In genomic region chr10:100562806-100563293, GRCh38 we compare ENCODE assay signal across 1 cellular context.
TF ChIP-seq lines count a peak whose summit lies in the region.

No MANE protein-coding gene starts in this region.

TF ChIP-seq in HEK293, 187 proteins besides CTCF, POLR2A, EP300 and RAD21 (continued from another document):
- TF ChIP-seq, protein P1, sequence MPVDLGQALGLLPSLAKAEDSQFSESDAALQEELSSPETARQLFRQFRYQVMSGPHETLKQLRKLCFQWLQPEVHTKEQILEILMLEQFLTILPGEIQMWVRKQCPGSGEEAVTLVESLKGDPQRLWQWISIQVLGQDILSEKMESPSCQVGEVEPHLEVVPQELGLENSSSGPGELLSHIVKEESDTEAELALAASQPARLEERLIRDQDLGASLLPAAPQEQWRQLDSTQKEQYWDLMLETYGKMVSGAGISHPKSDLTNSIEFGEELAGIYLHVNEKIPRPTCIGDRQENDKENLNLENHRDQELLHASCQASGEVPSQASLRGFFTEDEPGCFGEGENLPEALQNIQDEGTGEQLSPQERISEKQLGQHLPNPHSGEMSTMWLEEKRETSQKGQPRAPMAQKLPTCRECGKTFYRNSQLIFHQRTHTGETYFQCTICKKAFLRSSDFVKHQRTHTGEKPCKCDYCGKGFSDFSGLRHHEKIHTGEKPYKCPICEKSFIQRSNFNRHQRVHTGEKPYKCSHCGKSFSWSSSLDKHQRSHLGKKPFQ (tag by site-specific recombination; IDR thresholded peaks at IDR 0.05), result no peak
- no peak for TF ChIP-seq ZNF48 (tag by site-specific recombination; IDR thresholded peaks at IDR 0.05)
- TF ChIP-seq ZNF830 (tag by site-specific recombination; IDR thresholded peaks at IDR 0.05; ENCODE audit: low read depth), result no peak
- TF ChIP-seq ZNF223 (tag by site-specific recombination; IDR thresholded peaks at IDR 0.05), result no peak
- TF ChIP-seq YY2 (tag by site-specific recombination; IDR thresholded peaks at IDR 0.05), result peak; percentile 94
- no peak for TF ChIP-seq OVOL3 (tag by site-specific recombination; IDR thresholded peaks at IDR 0.05)
- TF ChIP-seq, protein P2, sequence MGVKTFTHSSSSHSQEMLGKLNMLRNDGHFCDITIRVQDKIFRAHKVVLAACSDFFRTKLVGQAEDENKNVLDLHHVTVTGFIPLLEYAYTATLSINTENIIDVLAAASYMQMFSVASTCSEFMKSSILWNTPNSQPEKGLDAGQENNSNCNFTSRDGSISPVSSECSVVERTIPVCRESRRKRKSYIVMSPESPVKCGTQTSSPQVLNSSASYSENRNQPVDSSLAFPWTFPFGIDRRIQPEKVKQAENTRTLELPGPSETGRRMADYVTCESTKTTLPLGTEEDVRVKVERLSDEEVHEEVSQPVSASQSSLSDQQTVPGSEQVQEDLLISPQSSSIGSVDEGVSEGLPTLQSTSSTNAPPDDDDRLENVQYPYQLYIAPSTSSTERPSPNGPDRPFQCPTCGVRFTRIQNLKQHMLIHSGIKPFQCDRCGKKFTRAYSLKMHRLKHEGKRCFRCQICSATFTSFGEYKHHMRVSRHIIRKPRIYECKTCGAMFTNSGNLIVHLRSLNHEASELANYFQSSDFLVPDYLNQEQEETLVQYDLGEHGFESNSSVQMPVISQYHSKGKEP (tag by site-specific recombination; IDR thresholded peaks at IDR 0.05), result no peak
- no peak for TF ChIP-seq ZNF266 (tag by site-specific recombination; IDR thresholded peaks at IDR 0.05; ENCODE audit: low read depth)
- TF ChIP-seq ZNF2 (tag by site-specific recombination; IDR thresholded peaks at IDR 0.05), result no peak
- TF ChIP-seq ELK4 (IDR thresholded peaks at IDR 0.05; ENCODE audit: borderline replicate concordance, low read depth, low read length), result no peak
- TF ChIP-seq EGR2 (tag by site-specific recombination; IDR thresholded peaks at IDR 0.05; ENCODE audit: low read depth), result peak; percentile 94
- TF ChIP-seq KLF10 (tag by site-specific recombination; IDR thresholded peaks at IDR 0.05), result no peak
- no peak for TF ChIP-seq ZNF792 (tag by site-specific recombination; IDR thresholded peaks at IDR 0.05)
- TF ChIP-seq, protein P3, sequence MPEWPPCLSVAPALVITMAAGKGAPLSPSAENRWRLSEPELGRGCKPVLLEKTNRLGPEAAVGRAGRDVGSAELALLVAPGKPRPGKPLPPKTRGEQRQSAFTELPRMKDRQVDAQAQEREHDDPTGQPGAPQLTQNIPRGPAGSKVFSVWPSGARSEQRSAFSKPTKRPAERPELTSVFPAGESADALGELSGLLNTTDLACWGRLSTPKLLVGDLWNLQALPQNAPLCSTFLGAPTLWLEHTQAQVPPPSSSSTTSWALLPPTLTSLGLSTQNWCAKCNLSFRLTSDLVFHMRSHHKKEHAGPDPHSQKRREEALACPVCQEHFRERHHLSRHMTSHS (tag by site-specific recombination; IDR thresholded peaks at IDR 0.05), result no peak
- no peak for TF ChIP-seq ZNF621 (tag by site-specific recombination; IDR thresholded peaks at IDR 0.05)
- TF ChIP-seq, protein P4, sequence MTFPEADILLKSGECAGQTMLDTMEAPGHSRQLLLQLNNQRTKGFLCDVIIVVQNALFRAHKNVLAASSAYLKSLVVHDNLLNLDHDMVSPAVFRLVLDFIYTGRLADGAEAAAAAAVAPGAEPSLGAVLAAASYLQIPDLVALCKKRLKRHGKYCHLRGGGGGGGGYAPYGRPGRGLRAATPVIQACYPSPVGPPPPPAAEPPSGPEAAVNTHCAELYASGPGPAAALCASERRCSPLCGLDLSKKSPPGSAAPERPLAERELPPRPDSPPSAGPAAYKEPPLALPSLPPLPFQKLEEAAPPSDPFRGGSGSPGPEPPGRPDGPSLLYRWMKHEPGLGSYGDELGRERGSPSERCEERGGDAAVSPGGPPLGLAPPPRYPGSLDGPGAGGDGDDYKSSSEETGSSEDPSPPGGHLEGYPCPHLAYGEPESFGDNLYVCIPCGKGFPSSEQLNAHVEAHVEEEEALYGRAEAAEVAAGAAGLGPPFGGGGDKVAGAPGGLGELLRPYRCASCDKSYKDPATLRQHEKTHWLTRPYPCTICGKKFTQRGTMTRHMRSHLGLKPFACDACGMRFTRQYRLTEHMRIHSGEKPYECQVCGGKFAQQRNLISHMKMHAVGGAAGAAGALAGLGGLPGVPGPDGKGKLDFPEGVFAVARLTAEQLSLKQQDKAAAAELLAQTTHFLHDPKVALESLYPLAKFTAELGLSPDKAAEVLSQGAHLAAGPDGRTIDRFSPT (tag by site-specific recombination; IDR thresholded peaks at IDR 0.05), result no peak
- TF ChIP-seq ZNF837 (tag by site-specific recombination; IDR thresholded peaks at IDR 0.05), result no peak
- TF ChIP-seq PATZ1 (tag by site-specific recombination; IDR thresholded peaks at IDR 0.05), result peak; percentile 19; the same call in 1 of the 2 replicates
- no peak for TF ChIP-seq ZSCAN18 (tag by site-specific recombination; IDR thresholded peaks at IDR 0.05)
- no peak for TF ChIP-seq ZNF785 (tag by site-specific recombination; IDR thresholded peaks at IDR 0.05)
- TF ChIP-seq ZFHX2 (tag by site-specific recombination; conservative IDR thresholded peaks at IDR 0.05), result peak; percentile 87
- TF ChIP-seq ZNF510 (tag by site-specific recombination; IDR thresholded peaks at IDR 0.05; ENCODE audit: insufficient replicate concordance), result no peak
- TF ChIP-seq, protein P5, sequence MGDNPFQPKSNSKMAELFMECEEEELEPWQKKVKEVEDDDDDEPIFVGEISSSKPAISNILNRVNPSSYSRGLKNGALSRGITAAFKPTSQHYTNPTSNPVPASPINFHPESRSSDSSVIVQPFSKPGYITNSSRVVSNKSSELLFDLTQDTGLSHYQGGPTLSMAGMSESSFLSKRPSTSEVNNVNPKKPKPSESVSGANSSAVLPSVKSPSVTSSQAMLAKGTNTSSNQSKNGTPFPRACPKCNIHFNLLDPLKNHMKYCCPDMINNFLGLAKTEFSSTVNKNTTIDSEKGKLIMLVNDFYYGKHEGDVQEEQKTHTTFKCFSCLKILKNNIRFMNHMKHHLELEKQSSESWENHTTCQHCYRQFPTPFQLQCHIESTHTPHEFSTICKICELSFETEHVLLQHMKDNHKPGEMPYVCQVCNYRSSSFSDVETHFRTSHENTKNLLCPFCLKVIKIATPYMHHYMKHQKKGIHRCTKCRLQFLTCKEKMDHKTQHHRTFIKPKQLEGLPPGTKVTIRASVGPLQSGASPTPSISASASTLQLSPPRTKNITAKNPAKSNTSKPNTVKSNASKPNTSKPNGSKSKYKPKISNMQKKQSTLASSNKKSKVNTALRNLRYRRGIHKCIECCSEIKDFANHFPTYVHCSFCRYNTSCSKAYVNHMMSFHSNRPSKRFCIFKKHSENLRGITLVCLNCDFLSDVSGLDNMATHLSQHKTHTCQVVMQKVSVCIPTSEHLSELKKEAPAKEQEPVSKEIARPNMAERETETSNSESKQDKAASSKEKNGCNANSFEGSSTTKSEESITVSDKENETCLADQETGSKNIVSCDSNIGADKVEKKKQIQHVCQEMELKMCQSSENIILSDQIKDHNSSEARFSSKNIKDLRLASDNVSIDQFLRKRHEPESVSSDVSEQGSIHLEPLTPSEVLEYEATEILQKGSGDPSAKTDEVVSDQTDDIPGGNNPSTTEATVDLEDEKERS (tag by site-specific recombination; IDR thresholded peaks at IDR 0.05), result no peak
- no peak for TF ChIP-seq ZBTB8A (tag by site-specific recombination; IDR thresholded peaks at IDR 0.05)
- no peak for TF ChIP-seq ZNF24 (tag by site-specific recombination; IDR thresholded peaks at IDR 0.05)
- no peak for TF ChIP-seq ZNF768 (tag by site-specific recombination; IDR thresholded peaks at IDR 0.05)
- no peak for TF ChIP-seq GLI2 (tag by site-specific recombination; IDR thresholded peaks at IDR 0.05; ENCODE audit: borderline replicate concordance, low read depth)
- TF ChIP-seq ZNF302 (tag by site-specific recombination; IDR thresholded peaks at IDR 0.05; ENCODE audit: low read depth), result no peak
- no peak for TF ChIP-seq SALL2 (tag by site-specific recombination; IDR thresholded peaks at IDR 0.05; ENCODE audit: borderline replicate concordance)
- no peak for TF ChIP-seq ZNF157 (tag by site-specific recombination; IDR thresholded peaks at IDR 0.05)
- no peak for TF ChIP-seq ZNF677 (tag by site-specific recombination; IDR thresholded peaks at IDR 0.05)
- no peak for TF ChIP-seq KLF8 (tag by site-specific recombination; IDR thresholded peaks at IDR 0.05)
- TF ChIP-seq ZNF239 (tag by site-specific recombination; IDR thresholded peaks at IDR 0.05), result no peak
- TF ChIP-seq ZBTB48 (tag by site-specific recombination; IDR thresholded peaks at IDR 0.05), result no peak
- peak; percentile 1; the same call in 1 of the 2 replicates for TF ChIP-seq ZNF670 (tag by site-specific recombination; IDR thresholded peaks at IDR 0.05; ENCODE audit: low read depth)
- no peak for TF ChIP-seq MYNN (tag by site-specific recombination; IDR thresholded peaks at IDR 0.05; ENCODE audit: borderline replicate concordance)
- no peak for TF ChIP-seq OSR2 (tag by site-specific recombination; IDR thresholded peaks at IDR 0.05)
- TF ChIP-seq, protein P6, sequence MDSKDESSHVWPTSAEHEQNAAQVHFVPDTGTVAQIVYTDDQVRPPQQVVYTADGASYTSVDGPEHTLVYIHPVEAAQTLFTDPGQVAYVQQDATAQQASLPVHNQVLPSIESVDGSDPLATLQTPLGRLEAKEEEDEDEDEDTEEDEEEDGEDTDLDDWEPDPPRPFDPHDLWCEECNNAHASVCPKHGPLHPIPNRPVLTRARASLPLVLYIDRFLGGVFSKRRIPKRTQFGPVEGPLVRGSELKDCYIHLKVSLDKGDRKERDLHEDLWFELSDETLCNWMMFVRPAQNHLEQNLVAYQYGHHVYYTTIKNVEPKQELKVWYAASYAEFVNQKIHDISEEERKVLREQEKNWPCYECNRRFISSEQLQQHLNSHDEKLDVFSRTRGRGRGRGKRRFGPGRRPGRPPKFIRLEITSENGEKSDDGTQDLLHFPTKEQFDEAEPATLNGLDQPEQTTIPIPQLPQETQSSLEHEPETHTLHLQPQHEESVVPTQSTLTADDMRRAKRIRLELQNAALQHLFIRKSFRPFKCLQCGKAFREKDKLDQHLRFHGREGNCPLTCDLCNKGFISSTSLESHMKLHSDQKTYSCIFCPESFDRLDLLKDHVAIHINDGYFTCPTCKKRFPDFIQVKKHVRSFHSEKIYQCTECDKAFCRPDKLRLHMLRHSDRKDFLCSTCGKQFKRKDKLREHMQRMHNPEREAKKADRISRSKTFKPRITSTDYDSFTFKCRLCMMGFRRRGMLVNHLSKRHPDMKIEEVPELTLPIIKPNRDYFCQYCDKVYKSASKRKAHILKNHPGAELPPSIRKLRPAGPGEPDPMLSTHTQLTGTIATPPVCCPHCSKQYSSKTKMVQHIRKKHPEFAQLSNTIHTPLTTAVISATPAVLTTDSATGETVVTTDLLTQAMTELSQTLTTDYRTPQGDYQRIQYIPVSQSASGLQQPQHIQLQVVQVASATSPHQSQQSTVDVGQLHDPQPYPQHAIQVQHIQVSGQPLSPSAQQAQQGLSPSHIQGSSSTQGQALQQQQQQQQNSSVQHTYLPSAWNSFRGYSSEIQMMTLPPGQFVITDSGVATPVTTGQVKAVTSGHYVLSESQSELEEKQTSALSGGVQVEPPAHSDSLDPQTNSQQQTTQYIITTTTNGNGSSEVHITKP (tag by site-specific recombination; IDR thresholded peaks at IDR 0.05), result peak; percentile 23; the same call in 1 of the 2 replicates
- TF ChIP-seq, protein P7, sequence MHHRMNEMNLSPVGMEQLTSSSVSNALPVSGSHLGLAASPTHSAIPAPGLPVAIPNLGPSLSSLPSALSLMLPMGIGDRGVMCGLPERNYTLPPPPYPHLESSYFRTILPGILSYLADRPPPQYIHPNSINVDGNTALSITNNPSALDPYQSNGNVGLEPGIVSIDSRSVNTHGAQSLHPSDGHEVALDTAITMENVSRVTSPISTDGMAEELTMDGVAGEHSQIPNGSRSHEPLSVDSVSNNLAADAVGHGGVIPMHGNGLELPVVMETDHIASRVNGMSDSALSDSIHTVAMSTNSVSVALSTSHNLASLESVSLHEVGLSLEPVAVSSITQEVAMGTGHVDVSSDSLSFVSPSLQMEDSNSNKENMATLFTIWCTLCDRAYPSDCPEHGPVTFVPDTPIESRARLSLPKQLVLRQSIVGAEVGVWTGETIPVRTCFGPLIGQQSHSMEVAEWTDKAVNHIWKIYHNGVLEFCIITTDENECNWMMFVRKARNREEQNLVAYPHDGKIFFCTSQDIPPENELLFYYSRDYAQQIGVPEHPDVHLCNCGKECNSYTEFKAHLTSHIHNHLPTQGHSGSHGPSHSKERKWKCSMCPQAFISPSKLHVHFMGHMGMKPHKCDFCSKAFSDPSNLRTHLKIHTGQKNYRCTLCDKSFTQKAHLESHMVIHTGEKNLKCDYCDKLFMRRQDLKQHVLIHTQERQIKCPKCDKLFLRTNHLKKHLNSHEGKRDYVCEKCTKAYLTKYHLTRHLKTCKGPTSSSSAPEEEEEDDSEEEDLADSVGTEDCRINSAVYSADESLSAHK (tag by site-specific recombination; IDR thresholded peaks at IDR 0.05), result no peak
- no peak for TF ChIP-seq ZNF555 (tag by site-specific recombination; conservative IDR thresholded peaks at IDR 0.05)
